ENCODE assay signal across 8 cellular contexts in the genomic region with DNA sequence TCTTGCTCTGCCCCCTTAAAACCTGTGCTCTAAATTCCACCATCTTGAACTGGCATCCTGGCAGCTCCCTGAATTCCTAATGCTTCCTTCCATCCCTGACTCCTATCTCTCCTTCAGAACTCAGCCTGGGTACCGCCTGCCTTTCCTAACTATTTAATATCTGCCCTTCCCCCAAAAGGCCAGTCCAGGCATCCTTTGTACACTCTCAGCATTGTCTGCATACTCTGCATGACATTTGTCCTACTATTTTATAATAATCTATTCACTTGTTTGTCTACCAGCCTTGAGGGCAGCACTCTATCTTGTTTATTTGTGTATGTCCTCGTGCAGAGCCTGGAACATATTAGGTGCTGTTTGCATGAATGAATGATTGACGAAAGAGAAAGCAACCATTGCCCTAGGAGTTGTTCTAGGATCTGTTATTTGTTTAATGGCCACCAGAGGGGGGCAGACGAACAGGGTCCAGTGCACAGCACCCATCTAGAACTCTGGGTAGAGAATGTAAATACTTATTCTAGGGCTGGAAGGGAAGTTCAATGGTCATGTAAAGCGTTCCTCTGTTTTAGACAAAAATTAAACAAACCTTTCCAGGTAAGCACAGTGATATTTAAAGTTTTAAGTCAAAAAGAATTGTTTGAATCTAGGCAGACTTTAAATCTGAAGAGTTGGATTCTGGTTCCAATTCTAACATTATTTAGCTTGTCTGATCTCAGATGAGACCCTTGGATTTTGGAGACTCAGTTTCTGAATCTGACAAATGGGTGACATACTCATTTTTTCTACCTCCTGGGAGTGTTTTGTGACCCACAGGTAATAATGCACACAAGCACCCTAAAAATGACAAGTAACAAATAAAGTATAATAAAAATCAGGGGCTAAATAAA.
DNase-seq lines count a peak whose midpoint lies in the region; ATAC-seq and TF ChIP-seq lines count a peak whose summit lies in the region.

No MANE protein-coding gene starts in this region.

- H3K27ac ChIP-seq in brain microvascular endothelial cell: peak overlapping the region; percentile 24

- H3K27me3 ChIP-seq in brain microvascular endothelial cell (replicated peaks): no peaks in the 10 kb centered on the region

- peak; percentile 30 for DNase-seq in activated gamma-delta T cell treated with Interleukin-2 at 50 U/mL for 16 hours
- DNase-seq in activated gamma-delta T cell (lab: John Stamatoyannopoulos, UW): no peak
- DNase-seq in H4 (ENCODE audit: low spot score): peak; percentile 73
- DNase-seq in LHCN-M2 (ENCODE audit: low read depth): peak; percentile 74
- peak; percentile 75 for DNase-seq in brain microvascular endothelial cell
- peak; percentile 77 for DNase-seq in iris pigment epithelial cell (ENCODE audit: low read depth)
- DNase-seq in stimulated activated CD4-positive, alpha-beta T cell treated with anti-CD3 and anti-CD28 coated beads, Interleukin-1b, Interleukin-23, amount 100 ng/mL, for 48 hours: peak; percentile 32

- TF ChIP-seq CTCF in brain microvascular endothelial cell (IDR thresholded peaks at IDR 0.05; ENCODE audit: low read depth, low read length, missing control alignments): peak; percentile 76

- H3K36me3 ChIP-seq in brain microvascular endothelial cell (replicated peaks): no peaks in the 10 kb centered on the region

- in situ Hi-C loops in brain microvascular endothelial cell (cut with HindIII; ENCODE audit: low pct_ligation_motif_present, low sequenced_read_pairs): no loop called here

- ATAC-seq in SK-N-SH treated with all-trans-retinoic acid at 6 μM for 48 hours: peak; percentile 98

- peak overlapping the region; percentile 18 for H3K4me3 ChIP-seq in brain microvascular endothelial cell (ENCODE audit: low read depth, low read length)

TF ChIP-seq in SK-N-SH treated with all-trans-retinoic acid at 6 μM for 48 hours, 23 proteins besides CTCF, POLR2A, EP300 and RAD21:
- no peak for TF ChIP-seq PPARA (CRISPR knock-in tag; IDR thresholded peaks at IDR 0.05; ENCODE audit: borderline replicate concordance)
- TF ChIP-seq ZNF70 (CRISPR knock-in tag; IDR thresholded peaks at IDR 0.05): no peak
- TF ChIP-seq CSDC2 (CRISPR knock-in tag; IDR thresholded peaks at IDR 0.05): no peak
- no peak for TF ChIP-seq GLIS3 (CRISPR knock-in tag; IDR thresholded peaks at IDR 0.05)
- TF ChIP-seq ARNTL (CRISPR knock-in tag; IDR thresholded peaks at IDR 0.05; ENCODE audit: borderline replicate concordance, low read depth): no peak
- no peak for TF ChIP-seq OSR1 (CRISPR knock-in tag; IDR thresholded peaks at IDR 0.05)
